Comparison of ENCODE assay signal across 9 cellular contexts in the genomic region with DNA sequence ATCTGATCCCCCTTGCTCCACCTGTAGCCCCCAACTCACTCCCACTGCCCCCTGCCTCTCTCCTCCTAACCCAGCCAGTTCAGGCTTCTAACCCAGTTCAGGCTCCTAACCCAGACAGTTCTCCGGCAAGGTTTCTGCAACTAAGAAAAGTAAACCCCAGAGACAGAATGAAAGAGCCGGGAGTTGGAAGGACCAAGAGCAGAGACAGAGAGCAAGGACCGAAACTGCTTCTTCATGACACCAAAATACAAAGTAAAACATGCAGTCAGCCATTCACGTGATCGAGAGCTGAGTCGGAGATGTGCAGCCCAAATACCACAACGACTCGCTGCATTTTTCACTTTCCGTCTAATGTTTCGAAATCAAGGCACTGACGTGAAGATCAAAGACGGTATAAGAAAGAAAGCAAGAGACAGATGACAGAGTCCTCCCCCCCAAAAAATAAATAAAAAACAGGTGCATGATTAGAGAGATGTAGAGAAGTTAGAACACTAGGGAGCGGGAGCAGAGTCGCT. TPM values are rescaled to one million over a fixed set of nuclear protein-coding genes. Genes with fewer than 3 reads are reported as not detected.
DNase-seq lines count a peak whose midpoint lies in the region; ATAC-seq, FAIRE-seq and TF ChIP-seq lines count a peak whose summit lies in the region.
"Had no signal": no experiment of that assay in that cellular context is flagged by ENCODE, and none has a peak within 500 bp of the region (broad histone marks: within the 10 kb centered on the region; RNA-seq: fewer than 3 reads in every experiment).

No MANE protein-coding gene starts in this region.

- peaks cover 0 to 8% of the 10 kb centered on the region in 2 donors for H3K4me1 ChIP-seq in kidney (ENCODE audit: control insufficient read depth in 1 of 2, insufficient read depth in 1 of 2, low read depth in 1 of 2, low read length in 2 of 2)

- peak; percentile 32 for ATAC-seq in HG03521 (IDR thresholded peaks at IDR 0.05; ENCODE audit: unreplicated experiment)

- FAIRE-seq in kidney (lab: Jason Lieb, UNC), result no peak

- intact Hi-C loops in kidney (cut with DNase I), result no loop called here

- peak; percentile 65 for DNase-seq in activated T-cell treated with anti-CD3 and anti-CD28 coated beads for 24 hours (ENCODE audit: low read depth)
- DNase-seq in activated T-cell treated with anti-CD3 and anti-CD28 coated beads, Interleukin-2, amount 50 U/mL, for 1 hour, result no peak
- peak; percentile 70 for DNase-seq in activated CD8-positive, alpha-beta memory T cell treated with anti-CD3 and anti-CD28 coated beads, Interleukin-2, amount 50 U/mL, for 48 hours
- DNase-seq in kidney, result no peak
- peak; percentile 78 for DNase-seq in stimulated activated naive CD4-positive, alpha-beta T cell treated with Interleukin-2 at 50 U/mL for 16 hours (lab: John Stamatoyannopoulos, UW)
- DNase-seq in NCI-H446 (lab: John Stamatoyannopoulos, UW), result no peak
- DNase-seq in dermis blood vessel endothelial cell, result no peak

- no peaks in the 10 kb centered on the region for H3K9me3 ChIP-seq in kidney (ENCODE audit: control insufficient read depth in 1 of 2, low read length in 2 of 2)

- peak overlapping the region; percentile 59 to 65 for H3K4me3 ChIP-seq in kidney (ENCODE audit: low read length in 2 of 2)

- peak overlapping the region in 1 of 2 donors; percentile 72 for H3K27ac ChIP-seq in kidney (ENCODE audit: low read depth in 2 of 2, low read length in 2 of 2)

- TF ChIP-seq CTCF in kidney (IDR thresholded peaks at IDR 0.05; ENCODE audit: borderline replicate concordance, extremely low read depth, insufficient read depth), result no peak

- no peak overlapping the region for H3K9ac ChIP-seq in kidney (ENCODE audit: low read length in 2 of 2)

- no peaks in the 10 kb centered on the region for H3K36me3 ChIP-seq in kidney (ENCODE audit: control insufficient read depth in 1 of 2, insufficient read depth in 2 of 2, low read length in 2 of 2)

RNA-seq across cellular contexts. Expression of gene IL10RA, which starts 0.8 kb away (rescaled TPM):
- 37.2 TPM for total RNA-seq in kidney
- 1.8 TPM for polyA plus RNA-seq in kidney (ENCODE audit: insufficient read depth, low read depth, low replicate concordance)
- total RNA-seq in dermis blood vessel endothelial cell, result 0.09 TPM in 1 of 2 replicates, not detected in the other
- polyA plus RNA-seq: AG04450 had no signal

RNA-seq across cellular contexts. Expression of gene TMPRSS13, which starts 57.8 kb away (rescaled TPM):
- total RNA-seq in kidney, result 1.9 TPM
- 1.2 TPM for polyA plus RNA-seq in kidney (ENCODE audit: insufficient read depth, low read depth, low replicate concordance)
- total RNA-seq in dermis blood vessel endothelial cell, result not detected in 2 replicates
- polyA plus RNA-seq: AG04450 had no signal

Comparison
In these comparisons a context has a peak if more than half of its experiments do, and no peak if none do; other contexts are left out.
1. DNase-seq: peak in activated T-cell treated with anti-CD3 and anti-CD28 coated beads for 24 hours (single experiment), activated CD8-positive, alpha-beta memory T cell treated with anti-CD3 and anti-CD28 coated beads, Interleukin-2, amount 50 U/mL, for 48 hours (single experiment) and stimulated activated naive CD4-positive, alpha-beta T cell treated with Interleukin-2 at 50 U/mL for 16 hours (single experiment); none in activated T-cell treated with anti-CD3 and anti-CD28 coated beads, Interleukin-2, amount 50 U/mL, for 1 hour (single experiment), kidney (single experiment), NCI-H446 (0 of 2) and dermis blood vessel endothelial cell (single experiment).
2. RNA of gene IL10RA, which starts 0.8 kb away (total RNA-seq): 37.2 TPM in kidney (single experiment); 0.09 TPM in dermis blood vessel endothelial cell; every median in the first group is over 10 times any median in the second.